In genomic region chr11:20913113-20913512, GRCh38 we compare ENCODE assay signal across 11 cellular contexts.
"Had no signal": no experiment of that assay in that cellular context is flagged by ENCODE, and none has a peak within 500 bp of the region (broad histone marks: within the 10 kb centered on the region; RNA-seq: fewer than 3 reads in every experiment).

No MANE protein-coding gene starts in this region.

- H3K4me3 ChIP-seq: colonic mucosa, gastroesophageal sphincter, right atrium auricular region had no signal

- H3K27me3 ChIP-seq: colonic mucosa, gastroesophageal sphincter, neutrophil, right atrium auricular region had no signal

- DNase-seq: activated CD4-positive, alpha-beta T cell treated with anti-CD3 and anti-CD28 coated beads for 1 hour; activated CD4-positive, alpha-beta T cell treated with anti-CD3 and anti-CD28 coated beads, Interleukin-2, amount 50 U/mL, for 4 hours; caudate nucleus; colonic mucosa; mesenchymal stem cell; naive thymus-derived CD8-positive, alpha-beta T cell; stimulated activated CD4-positive, alpha-beta T cell treated with anti-CD3 and anti-CD28 coated beads, Interleukin-2, amount 100 ng/mL, for 48 hours had no signal

- H3K4me1 ChIP-seq: colonic mucosa, gastroesophageal sphincter, right atrium auricular region had no signal

- H3K27ac ChIP-seq: colonic mucosa, gastroesophageal sphincter, neutrophil, right atrium auricular region had no signal

- ATAC-seq: gastroesophageal sphincter; naive thymus-derived CD8-positive, alpha-beta T cell; stimulated activated memory B cell treated with anti-CD40 and anti-IgM and Interleukin-4, amounts not matched to agents 10 μg/mL and 1 μg/mL and 100 μg/mL, for 72 hours had no signal

- H3K36me3 ChIP-seq: colonic mucosa, gastroesophageal sphincter, neutrophil, right atrium auricular region had no signal

- H3K9me3 ChIP-seq: colonic mucosa, gastroesophageal sphincter, neutrophil, right atrium auricular region had no signal
